ENCODE assay signal across 8 cellular contexts in the genomic region with DNA sequence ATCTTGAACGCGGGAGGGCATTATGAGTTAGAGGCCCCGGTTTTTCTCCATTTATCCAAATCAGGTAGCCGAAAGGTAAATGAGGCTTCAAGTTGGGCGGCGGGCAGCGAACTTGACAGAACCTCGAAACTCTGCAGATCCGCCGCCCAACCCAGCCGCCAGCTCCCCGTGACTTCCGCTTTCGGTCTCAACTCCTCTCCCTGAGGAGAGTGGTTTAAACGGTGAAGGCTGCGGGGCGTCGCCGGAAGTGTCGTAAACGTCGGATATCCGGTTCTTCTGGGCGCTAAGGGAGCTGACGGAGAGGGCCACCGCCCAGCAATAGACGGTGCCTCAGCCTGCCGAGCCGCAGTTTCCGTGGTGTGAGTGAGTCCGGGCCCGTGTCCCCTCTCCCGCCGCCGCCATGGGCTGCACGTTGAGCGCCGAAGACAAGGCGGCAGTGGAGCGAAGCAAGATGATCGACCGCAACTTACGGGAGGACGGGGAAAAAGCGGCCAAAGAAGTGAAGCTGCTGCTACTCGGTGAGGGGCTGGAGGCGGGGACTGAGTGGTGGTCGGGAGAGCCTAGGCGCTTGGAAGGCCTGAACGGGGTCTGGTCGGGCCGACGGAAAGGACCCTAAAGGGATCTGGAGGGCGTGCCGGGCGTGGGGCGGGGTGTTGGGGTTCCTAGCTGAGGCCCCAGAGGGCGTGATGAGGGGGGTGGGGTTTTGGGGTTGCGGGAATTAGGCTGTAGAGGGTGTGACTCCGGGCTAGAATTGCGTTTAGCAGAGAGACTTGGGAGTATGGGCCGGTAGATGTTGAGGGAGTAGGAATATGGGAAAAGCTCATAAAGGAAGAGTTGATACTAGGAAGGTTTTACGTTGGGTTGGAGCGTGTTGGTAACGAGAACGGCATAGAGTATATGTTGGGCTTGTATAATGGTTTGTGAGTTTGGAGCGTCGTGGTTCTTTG. TPM values are rescaled to one million over a fixed set of nuclear protein-coding genes. Genes with fewer than 3 reads are reported as not detected.
DNase-seq lines count a peak whose midpoint lies in the region; ATAC-seq, FAIRE-seq and TF ChIP-seq lines count a peak whose summit lies in the region.

A gene (plus strand): TSS at position 295 of the 947 bp plus-strand sequence. CDS start 106 bp downstream, at position 401.

- no peaks in the 10 kb centered on the region for H3K27me3 ChIP-seq in small intestine (ENCODE audit: control insufficient read depth in 2 of 2, insufficient read depth in 2 of 2, low read length in 2 of 2)

- FAIRE-seq in small intestine (lab: Jason Lieb, UNC), result no peak

- WGBS in small intestine, 3 donors, result 0% methylated on average over 65 to 68 of the region's 68 CpGs

- peak within 1 kb of the TSS; percentile 87 to 98 for H3K27ac ChIP-seq in small intestine (ENCODE audit: low read depth in 1 of 2, low read length in 1 of 2)

- no peaks in the 10 kb centered on the region for H3K9me3 Mint-ChIP-seq in WTC11

- DNase-seq in AG08396 (ENCODE audit: low spot score) (peak; percentile 92), NCI-H2227 treated with DMSO at 0.1 percent for 48 hours (lab: John Stamatoyannopoulos, UW) (peak; percentile 94), WTC11 (ENCODE audit: low spot score) (peak; percentile 94), cardiac fibroblast (ENCODE audit: low read depth in 2 of 2) (peak; percentile 96 to 97), iPS-NIHi11 (ENCODE audit: low spot score) (peak; percentile 99), small intestine (peak; percentile 99)

- in situ Hi-C loops in GM18951 (cut with MboI; ENCODE audit: low sequenced_read_pairs, unreplicated experiment), result loop anchor here (5.0 to 10.0 kb wide), 2 partner anchors 224 to 436 kb away; a partner anchor contains a TSS

- TF ChIP-seq POLR2A in GM18951 (IDR thresholded peaks at IDR 0.05; ENCODE audit: extremely low read depth, insufficient read depth, insufficient read length), result peak; percentile 92

- H3K9me3 ChIP-seq in small intestine (ENCODE audit: control insufficient read depth, low read depth), result no peaks in the 10 kb centered on the region

- H3K4me1 Mint-ChIP-seq in WTC11, result peaks cover 25% of the 10 kb centered on the region

- H3K4me3 Mint-ChIP-seq in WTC11, result peak within 1 kb of the TSS; percentile 85

- H3K36me3 ChIP-seq in small intestine (ENCODE audit: control insufficient read depth in 2 of 2, insufficient read depth in 2 of 2, low read length in 2 of 2), result no peaks in the 10 kb centered on the region

- no peak for TF ChIP-seq CTCF in WTC11 (IDR thresholded peaks at IDR 0.05)
- no peak for TF ChIP-seq CTCF in cardiac fibroblast (IDR thresholded peaks at IDR 0.05; ENCODE audit: low read depth, low read length)

- POLR2A ChIA-PET in WTC11 (lab: Charles Lee), result interaction anchor here (0.6 to 2.3 kb wide), 20 partner anchors 10 to 436 kb away, joined by 3 to 13 read pairs (median 4); a partner anchor contains a TSS

- H3K4me3 ChIP-seq in cardiac fibroblast (replicated peaks in 1 of 2; ENCODE audit: low read depth in 2 of 2, low read length in 2 of 2), result peak within 1 kb of the TSS; percentile 92 to 96
- H3K4me3 ChIP-seq in small intestine (ENCODE audit: low read depth in 1 of 2, low read length in 2 of 2), result peak within 1 kb of the TSS; percentile 71 to 88

- CTCF ChIA-PET in WTC11 (lab: Charles Lee), result interaction anchor here (0.6 to 2.4 kb wide), 25 partner anchors 9 to 481 kb away, joined by 3 to 36 read pairs (median 4); a partner anchor contains a TSS

- ATAC-seq in HG03175 (IDR thresholded peaks at IDR 0.05; ENCODE audit: unreplicated experiment), result peak; percentile 90
- peak; percentile 88 for ATAC-seq in WTC11

- H3K4me1 ChIP-seq in small intestine (ENCODE audit: control insufficient read depth in 2 of 2, insufficient read depth in 1 of 2, low read depth in 1 of 2, low read length in 1 of 2), result peaks cover 0 to 4% of the 10 kb centered on the region in 2 donors

- H3K27ac Mint-ChIP-seq in WTC11, result peak within 1 kb of the TSS; percentile 94

- no peaks in the 10 kb centered on the region for H3K36me3 Mint-ChIP-seq in WTC11

- H3K27me3 Mint-ChIP-seq in WTC11 (ENCODE audit: low read depth), result no peaks in the 10 kb centered on the region; the same call in 1 of the 2 replicates

TF ChIP-seq in WTC11, 78 proteins besides CTCF, POLR2A, EP300 and RAD21 (continues in another document):
- TF ChIP-seq ZNF219 (CRISPR knock-in tag; IDR thresholded peaks at IDR 0.05; ENCODE audit: borderline replicate concordance) (no peak), SMAD3 (CRISPR knock-in tag; IDR thresholded peaks at IDR 0.05; ENCODE audit: borderline replicate concordance) (no peak), ZBTB21 (CRISPR knock-in tag; IDR thresholded peaks at IDR 0.05; ENCODE audit: borderline replicate concordance) (no peak), JAZF1 (CRISPR knock-in tag; IDR thresholded peaks at IDR 0.05) (no peak), FOXP1 (CRISPR knock-in tag; IDR thresholded peaks at IDR 0.05; ENCODE audit: borderline replicate concordance) (no peak; the same call in none of the 2 replicates), CREM (CRISPR knock-in tag; IDR thresholded peaks at IDR 0.05) (peak; percentile 91), TEAD1 (CRISPR knock-in tag; IDR thresholded peaks at IDR 0.05) (peak; percentile 86; the same call in 1 of the 2 replicates), SOX15 (CRISPR knock-in tag; IDR thresholded peaks at IDR 0.05) (no peak), CREB1 (CRISPR knock-in tag; IDR thresholded peaks at IDR 0.05) (no peak; the same call in 1 of the 2 replicates)
- TF ChIP-seq, protein P1, sequence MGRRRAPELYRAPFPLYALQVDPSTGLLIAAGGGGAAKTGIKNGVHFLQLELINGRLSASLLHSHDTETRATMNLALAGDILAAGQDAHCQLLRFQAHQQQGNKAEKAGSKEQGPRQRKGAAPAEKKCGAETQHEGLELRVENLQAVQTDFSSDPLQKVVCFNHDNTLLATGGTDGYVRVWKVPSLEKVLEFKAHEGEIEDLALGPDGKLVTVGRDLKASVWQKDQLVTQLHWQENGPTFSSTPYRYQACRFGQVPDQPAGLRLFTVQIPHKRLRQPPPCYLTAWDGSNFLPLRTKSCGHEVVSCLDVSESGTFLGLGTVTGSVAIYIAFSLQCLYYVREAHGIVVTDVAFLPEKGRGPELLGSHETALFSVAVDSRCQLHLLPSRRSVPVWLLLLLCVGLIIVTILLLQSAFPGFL (CRISPR knock-in tag; IDR thresholded peaks at IDR 0.05; ENCODE audit: borderline replicate concordance), result no peak
- TF ChIP-seq, protein P2, sequence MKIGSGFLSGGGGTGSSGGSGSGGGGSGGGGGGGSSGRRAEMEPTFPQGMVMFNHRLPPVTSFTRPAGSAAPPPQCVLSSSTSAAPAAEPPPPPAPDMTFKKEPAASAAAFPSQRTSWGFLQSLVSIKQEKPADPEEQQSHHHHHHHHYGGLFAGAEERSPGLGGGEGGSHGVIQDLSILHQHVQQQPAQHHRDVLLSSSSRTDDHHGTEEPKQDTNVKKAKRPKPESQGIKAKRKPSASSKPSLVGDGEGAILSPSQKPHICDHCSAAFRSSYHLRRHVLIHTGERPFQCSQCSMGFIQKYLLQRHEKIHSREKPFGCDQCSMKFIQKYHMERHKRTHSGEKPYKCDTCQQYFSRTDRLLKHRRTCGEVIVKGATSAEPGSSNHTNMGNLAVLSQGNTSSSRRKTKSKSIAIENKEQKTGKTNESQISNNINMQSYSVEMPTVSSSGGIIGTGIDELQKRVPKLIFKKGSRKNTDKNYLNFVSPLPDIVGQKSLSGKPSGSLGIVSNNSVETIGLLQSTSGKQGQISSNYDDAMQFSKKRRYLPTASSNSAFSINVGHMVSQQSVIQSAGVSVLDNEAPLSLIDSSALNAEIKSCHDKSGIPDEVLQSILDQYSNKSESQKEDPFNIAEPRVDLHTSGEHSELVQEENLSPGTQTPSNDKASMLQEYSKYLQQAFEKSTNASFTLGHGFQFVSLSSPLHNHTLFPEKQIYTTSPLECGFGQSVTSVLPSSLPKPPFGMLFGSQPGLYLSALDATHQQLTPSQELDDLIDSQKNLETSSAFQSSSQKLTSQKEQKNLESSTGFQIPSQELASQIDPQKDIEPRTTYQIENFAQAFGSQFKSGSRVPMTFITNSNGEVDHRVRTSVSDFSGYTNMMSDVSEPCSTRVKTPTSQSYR (CRISPR knock-in tag; IDR thresholded peaks at IDR 0.05), result peak; percentile 36; the same call in 1 of the 2 replicates
- TF ChIP-seq, protein P3, sequence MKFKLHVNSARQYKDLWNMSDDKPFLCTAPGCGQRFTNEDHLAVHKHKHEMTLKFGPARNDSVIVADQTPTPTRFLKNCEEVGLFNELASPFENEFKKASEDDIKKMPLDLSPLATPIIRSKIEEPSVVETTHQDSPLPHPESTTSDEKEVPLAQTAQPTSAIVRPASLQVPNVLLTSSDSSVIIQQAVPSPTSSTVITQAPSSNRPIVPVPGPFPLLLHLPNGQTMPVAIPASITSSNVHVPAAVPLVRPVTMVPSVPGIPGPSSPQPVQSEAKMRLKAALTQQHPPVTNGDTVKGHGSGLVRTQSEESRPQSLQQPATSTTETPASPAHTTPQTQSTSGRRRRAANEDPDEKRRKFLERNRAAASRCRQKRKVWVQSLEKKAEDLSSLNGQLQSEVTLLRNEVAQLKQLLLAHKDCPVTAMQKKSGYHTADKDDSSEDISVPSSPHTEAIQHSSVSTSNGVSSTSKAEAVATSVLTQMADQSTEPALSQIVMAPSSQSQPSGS (CRISPR knock-in tag; IDR thresholded peaks at IDR 0.05; ENCODE audit: borderline replicate concordance, low read depth), result no peak
- TF ChIP-seq, protein P4, sequence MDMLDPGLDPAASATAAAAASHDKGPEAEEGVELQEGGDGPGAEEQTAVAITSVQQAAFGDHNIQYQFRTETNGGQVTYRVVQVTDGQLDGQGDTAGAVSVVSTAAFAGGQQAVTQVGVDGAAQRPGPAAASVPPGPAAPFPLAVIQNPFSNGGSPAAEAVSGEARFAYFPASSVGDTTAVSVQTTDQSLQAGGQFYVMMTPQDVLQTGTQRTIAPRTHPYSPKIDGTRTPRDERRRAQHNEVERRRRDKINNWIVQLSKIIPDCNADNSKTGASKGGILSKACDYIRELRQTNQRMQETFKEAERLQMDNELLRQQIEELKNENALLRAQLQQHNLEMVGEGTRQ (CRISPR knock-in tag; IDR thresholded peaks at IDR 0.05), result no peak; the same call in none of the 2 replicates
- TF ChIP-seq, protein P5, sequence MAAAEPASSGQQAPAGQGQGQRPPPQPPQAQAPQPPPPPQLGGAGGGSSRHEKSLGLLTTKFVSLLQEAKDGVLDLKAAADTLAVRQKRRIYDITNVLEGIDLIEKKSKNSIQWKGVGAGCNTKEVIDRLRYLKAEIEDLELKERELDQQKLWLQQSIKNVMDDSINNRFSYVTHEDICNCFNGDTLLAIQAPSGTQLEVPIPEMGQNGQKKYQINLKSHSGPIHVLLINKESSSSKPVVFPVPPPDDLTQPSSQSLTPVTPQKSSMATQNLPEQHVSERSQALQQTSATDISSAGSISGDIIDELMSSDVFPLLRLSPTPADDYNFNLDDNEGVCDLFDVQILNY (CRISPR knock-in tag; IDR thresholded peaks at IDR 0.05), result no peak

RNA-seq across cellular contexts. Expression of the gene that starts here (rescaled TPM):
- total RNA-seq in WTC11 (2021), result 7.1 to 7.2 TPM (median 7.1 TPM) in 3 replicates
- 1 to 10 TPM; 3.0 to 5.1 (median 3.1) TPM for polyA plus RNA-seq in small intestine

Comparison
In these comparisons a context has a peak if more than half of its experiments do, and no peak if none do; other contexts are left out.
1. Peak in every context shown above with its lines: DNase-seq, ATAC-seq, H3K4me3 ChIP-seq and H3K27ac ChIP-seq.